Comparison of ENCODE assay signal across 2 cellular contexts in the genomic region with DNA sequence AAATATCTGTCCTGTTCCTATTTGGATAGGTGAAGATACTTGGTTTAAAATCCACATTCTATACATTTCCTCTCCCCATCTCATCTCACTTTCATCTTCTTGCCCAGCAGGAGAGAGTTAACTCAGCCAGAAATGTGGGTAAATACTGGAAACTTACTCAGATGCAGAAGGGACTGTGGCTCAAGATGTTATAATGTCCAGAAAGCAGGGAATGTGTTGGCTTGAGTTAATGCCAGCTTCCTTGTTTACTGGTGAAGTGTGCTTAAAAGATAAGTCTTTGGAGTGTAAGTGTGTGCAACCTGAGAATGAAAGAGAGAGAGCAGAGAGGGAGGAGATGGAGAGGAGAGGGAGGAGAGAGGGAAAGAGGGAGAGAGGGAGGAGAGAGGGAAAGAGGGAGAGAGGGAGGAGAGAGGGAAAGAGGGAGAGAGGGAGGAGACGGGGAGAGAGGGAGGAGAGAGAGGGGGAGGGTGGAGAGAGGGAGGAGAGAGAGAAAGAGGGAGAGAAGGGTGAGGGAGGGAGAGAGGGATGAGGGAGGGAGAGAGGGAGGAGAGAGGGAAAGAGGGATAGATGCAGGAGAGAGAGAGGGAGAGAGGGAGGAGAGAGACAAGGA.
TF ChIP-seq lines count a peak whose summit lies in the region.

No MANE protein-coding gene starts in this region.

TF ChIP-seq in HepG2, 621 proteins besides CTCF, POLR2A, EP300 and RAD21 (continued from another document):
- TF ChIP-seq HNF4A (CRISPR knock-in tag; IDR thresholded peaks at IDR 0.05) (no peak), HNRNPK (IDR thresholded peaks at IDR 0.05; ENCODE audit: low read depth, low read length, poor library complexity, severe bottlenecking) (peak; percentile 77), ELF4 (CRISPR knock-in tag; IDR thresholded peaks at IDR 0.05; ENCODE audit: borderline replicate concordance) (no peak), CENPX (CRISPR knock-in tag; IDR thresholded peaks at IDR 0.05) (no peak)

TF ChIP-seq in HEK293T, 16 proteins besides CTCF, POLR2A, EP300 and RAD21:
- TF ChIP-seq LEF1 (IDR thresholded peaks at IDR 0.05; ENCODE audit: borderline replicate concordance) (no peak), HDGF (IDR thresholded peaks at IDR 0.05; ENCODE audit: borderline replicate concordance) (no peak), FOXK2 (IDR thresholded peaks at IDR 0.05) (no peak), TARDBP (IDR thresholded peaks at IDR 0.05) (no peak), FOXA1 (IDR thresholded peaks at IDR 0.05) (no peak), L3MBTL2 (conservative IDR thresholded peaks at IDR 0.05) (no peak), NFRKB (IDR thresholded peaks at IDR 0.05) (no peak), SUZ12 (IDR thresholded peaks at IDR 0.05) (no peak), BHLHE40 (IDR thresholded peaks at IDR 0.05; ENCODE audit: borderline replicate concordance) (no peak), FOXM1 (IDR thresholded peaks at IDR 0.05; ENCODE audit: borderline replicate concordance) (no peak), ARNT (IDR thresholded peaks at IDR 0.05) (no peak), ELF4 (IDR thresholded peaks at IDR 0.05) (no peak), SP1 (IDR thresholded peaks at IDR 0.05) (no peak), CTBP1 (IDR thresholded peaks at IDR 0.05; ENCODE audit: borderline replicate concordance) (no peak), ZNF384 (IDR thresholded peaks at IDR 0.05) (no peak)
- TF ChIP-seq, protein P1, sequence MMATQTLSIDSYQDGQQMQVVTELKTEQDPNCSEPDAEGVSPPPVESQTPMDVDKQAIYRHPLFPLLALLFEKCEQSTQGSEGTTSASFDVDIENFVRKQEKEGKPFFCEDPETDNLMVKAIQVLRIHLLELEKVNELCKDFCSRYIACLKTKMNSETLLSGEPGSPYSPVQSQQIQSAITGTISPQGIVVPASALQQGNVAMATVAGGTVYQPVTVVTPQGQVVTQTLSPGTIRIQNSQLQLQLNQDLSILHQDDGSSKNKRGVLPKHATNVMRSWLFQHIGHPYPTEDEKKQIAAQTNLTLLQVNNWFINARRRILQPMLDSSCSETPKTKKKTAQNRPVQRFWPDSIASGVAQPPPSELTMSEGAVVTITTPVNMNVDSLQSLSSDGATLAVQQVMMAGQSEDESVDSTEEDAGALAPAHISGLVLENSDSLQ (IDR thresholded peaks at IDR 0.05) = no peak
